In genomic region chr10:100886099-100886498, GRCh38 we compare ENCODE assay signal across 16 cellular contexts. TPM values are rescaled to one million over a fixed set of nuclear protein-coding genes. Genes with fewer than 3 reads are reported as not detected.
DNase-seq lines count a peak whose midpoint lies in the region; ATAC-seq, FAIRE-seq and TF ChIP-seq lines count a peak whose summit lies in the region.
"Had no signal": no experiment of that assay in that cellular context is flagged by ENCODE, and none has a peak within 500 bp of the region (broad histone marks: within the 10 kb centered on the region; RNA-seq: fewer than 3 reads in every experiment).

No MANE protein-coding gene starts in this region.

- no peak for TF ChIP-seq CTCF in RWPE2 (IDR thresholded peaks at IDR 0.05; ENCODE audit: poor library complexity, severe bottlenecking)
- no peak for TF ChIP-seq CTCF in kidney epithelial cell (IDR thresholded peaks at IDR 0.05; ENCODE audit: insufficient read depth, low read length, poor library complexity, severe bottlenecking)
- no peak for TF ChIP-seq CTCF in gastrocnemius medialis (IDR thresholded peaks at IDR 0.05 in 4 of 5, conservative IDR thresholded peaks at IDR 0.05 in 1 of 5)

- H3K9me3 ChIP-seq in RWPE2 (ENCODE audit: severe bottlenecking): no peaks in the 10 kb centered on the region
- no peaks in the 10 kb centered on the region for H3K9me3 ChIP-seq in gastrocnemius medialis
- H3K9me3 ChIP-seq: MG63 had no signal

- FAIRE-seq in RCC 7860 (lab: Jason Lieb, UNC): no peak
- FAIRE-seq: HepG2 had no signal

- H3K36me3 ChIP-seq in RWPE2 (ENCODE audit: low read depth) (no peaks in the 10 kb centered on the region), kidney epithelial cell (ENCODE audit: control insufficient read depth, insufficient read depth, low read length) (no peaks in the 10 kb centered on the region), gastrocnemius medialis (no peaks in the 10 kb centered on the region)
- H3K36me3 ChIP-seq: MG63 had no signal

- TF ChIP-seq POLR2A in gastrocnemius medialis (IDR thresholded peaks at IDR 0.05): no peak

- intact Hi-C loops in gastrocnemius medialis (cut with DNase I; ENCODE audit: low total_unique reads): no loop called here

- H3K27ac ChIP-seq in RWPE2 (ENCODE audit: poor library complexity, severe bottlenecking) (peak overlapping the region; percentile 9), gastrocnemius medialis (peak overlapping the region in 3 of 4 donors; percentile 6 to 34 (median 20))
- H3K27ac ChIP-seq: KMS-11, PC-9 had no signal

- in situ Hi-C loops in gastrocnemius medialis (cut with MboI; ENCODE audit: low sequenced_read_pairs in 4 of 4): no loop called here

- ATAC-seq in RWPE2 (ENCODE audit: low read depth) (0 out of 3 replicates have a peak, but pooled peaks have one; percentile 5), gastrocnemius medialis (no peak), GM19324 (IDR thresholded peaks at IDR 0.05; ENCODE audit: low FRiP score, unreplicated experiment) (no peak), HG03139 (IDR thresholded peaks at IDR 0.05; ENCODE audit: unreplicated experiment) (no peak)
- ATAC-seq: HepG2 had no signal

- H3K4me3 ChIP-seq in RWPE2 (ENCODE audit: severe bottlenecking) (no peak overlapping the region), kidney epithelial cell (ENCODE audit: low read depth, low read length) (no peak overlapping the region), gastrocnemius medialis (no peak overlapping the region)
- H3K4me3 ChIP-seq: MG63, PC-9 had no signal

- H3K4me1 ChIP-seq in RWPE2 (ENCODE audit: insufficient read depth, poor library complexity, severe bottlenecking) (peaks cover 20% of the 10 kb centered on the region), gastrocnemius medialis (peaks cover 0 to 3% of the 10 kb centered on the region in 2 donors)

- H3K27me3 ChIP-seq in RWPE2 (ENCODE audit: insufficient read depth, poor library complexity, severe bottlenecking) (no peaks in the 10 kb centered on the region), kidney epithelial cell (ENCODE audit: control insufficient read depth, insufficient read depth, low read length) (no peaks in the 10 kb centered on the region), gastrocnemius medialis (peaks cover 8 to 17% (median 14%) of the 10 kb centered on the region in 3 donors)
- H3K27me3 ChIP-seq: MG63 had no signal

- DNase-seq in HPDE6-E6E7 (ENCODE audit: extremely low spot score): peak; percentile 80
- no peak for DNase-seq in RWPE2 (ENCODE audit: low spot score)
- DNase-seq in kidney epithelial cell (ENCODE audit: low read depth): peak; percentile 44
- no peak for DNase-seq in gastrocnemius medialis
- DNase-seq in RCC 7860 (ENCODE audit: low spot score): no peak
- no peak for DNase-seq in mucosa of gallbladder (ENCODE audit: low spot score)
- DNase-seq: HCEC 1CT, MG63, NCI-H1092, NCI-H510A treated with DMSO at 0.1 percent for 48 hours, PC-9, SHP77 treated with DMSO at 0.1 percent for 48 hours had no signal

RNA-seq across cellular contexts. Expression of gene SLF2, which starts 26.7 kb away (rescaled TPM):
- total RNA-seq in kidney epithelial cell (19.7 and 22.2 TPM in 2 replicates), gastrocnemius medialis (10 to 100 TPM in 3 of 4 donors, 1 to 10 TPM in 1; 9.2 to 23.0 (median 20.1) TPM), mucosa of gallbladder (26.1 TPM)

Comparison
In these comparisons a context has a peak if more than half of its experiments do, and no peak if none do; other contexts are left out.
1. DNase-seq: peak in HPDE6-E6E7 (single experiment) and kidney epithelial cell (single experiment); none in RWPE2 (single experiment), gastrocnemius medialis (0 of 2), RCC 7860 (single experiment) and mucosa of gallbladder (single experiment).